In the genomic region with DNA sequence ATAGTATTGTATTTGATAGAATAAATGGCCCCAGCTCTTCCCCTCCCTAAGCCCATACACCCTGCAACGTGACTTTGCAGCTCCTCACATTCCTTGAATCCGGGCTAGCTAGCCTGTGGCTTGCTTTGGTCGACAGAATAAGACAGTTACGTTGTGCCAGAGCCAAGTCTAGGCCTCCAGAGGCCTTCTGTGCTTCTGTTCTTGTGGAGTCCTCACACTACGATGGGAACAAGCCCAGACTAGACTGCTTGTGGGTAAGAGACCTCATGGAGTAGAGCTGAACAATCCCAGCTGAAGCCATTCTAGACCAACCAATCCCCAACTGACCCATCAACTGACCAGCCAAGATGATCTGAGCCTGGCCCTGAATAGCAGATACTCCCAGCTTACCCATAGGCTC, we compare ENCODE assay signal across 18 cellular contexts. TPM values are rescaled to one million over a fixed set of nuclear protein-coding genes. Genes with fewer than 3 reads are reported as not detected.
DNase-seq lines count a peak whose midpoint lies in the region; ATAC-seq, FAIRE-seq and TF ChIP-seq lines count a peak whose summit lies in the region.
"Had no signal": no experiment of that assay in that cellular context is flagged by ENCODE, and none has a peak within 500 bp of the region (broad histone marks: within the 10 kb centered on the region; RNA-seq: fewer than 3 reads in every experiment).

No MANE protein-coding gene starts in this region.

- no peaks in the 10 kb centered on the region for H3K36me3 ChIP-seq in mammary epithelial cell (ENCODE audit: insufficient read depth, low read length)

- no peak overlapping the region for H3K27ac ChIP-seq in mammary epithelial cell (ENCODE audit: insufficient read depth, low read depth, low read length)
- H3K27ac ChIP-seq in foreskin keratinocyte = peak overlapping the region; percentile 23

- no TSS peak for BruUV-seq in mammary epithelial cell (replicated peaks; lab: Mats Ljungman, UMichigan)

- H3K4me2 ChIP-seq in mammary epithelial cell (ENCODE audit: insufficient read depth, low read depth, low read length) = no peak overlapping the region

- H2AFZ ChIP-seq in mammary epithelial cell (ENCODE audit: low read depth, low read length) = peak overlapping the region; percentile 79

- intact Hi-C loops in mammary epithelial cell (cut with micrococcal nuclease) = loop anchor here (5.0 kb wide), 2 partner anchors 68 to 158 kb away; no protein-coding TSS in a partner anchor

- H3K4me3 ChIP-seq in mammary epithelial cell (replicated peaks in 1 of 3; ENCODE audit: insufficient read depth in 1 of 3, low read depth in 2 of 3, low read length in 3 of 3) = no peak overlapping the region

- no peaks in the 10 kb centered on the region for H4K20me1 ChIP-seq in mammary epithelial cell (ENCODE audit: insufficient read depth, low read length)

- no peak overlapping the region for H3K27ac Mint-ChIP-seq in natural killer cell treated with Interleukin-12 subunit alpha and Interleukin-12 subunit beta and Interleukin-15 and Interleukin-18, amount 100 ng/mL, for 72 hours

- no peak overlapping the region for H3K4me3 Mint-ChIP-seq in natural killer cell treated with Interleukin-12 subunit alpha and Interleukin-12 subunit beta and Interleukin-15 and Interleukin-18, amount 100 ng/mL, for 72 hours

- no peaks in the 10 kb centered on the region for H3K27me3 ChIP-seq in mammary epithelial cell (ENCODE audit: insufficient read depth, low read length)
- H3K27me3 ChIP-seq in foreskin keratinocyte = no peaks in the 10 kb centered on the region

- TF ChIP-seq CTCF in mammary epithelial cell (conservative IDR thresholded peaks at IDR 0.05 in 1 of 2, IDR thresholded peaks at IDR 0.05 in 1 of 2; ENCODE audit: extremely low read depth in 1 of 2, insufficient read depth in 1 of 2, low read depth in 1 of 2, low read length in 2 of 2) (no peak), foreskin keratinocyte (conservative IDR thresholded peaks at IDR 0.05) (no peak)

- dilution Hi-C loops in mammary epithelial cell (cut with HindIII; ENCODE audit: low sequenced_read_pairs) = no loop called here

- ATAC-seq in foreskin keratinocyte (peak; percentile 67), HG03342 (IDR thresholded peaks at IDR 0.05; ENCODE audit: unreplicated experiment) (no peak)
- no peak for ATAC-seq in natural killer cell treated with Interleukin-12 subunit alpha and Interleukin-12 subunit beta and Interleukin-15 and Interleukin-18, amount 100 ng/mL, for 72 hours

- H3K79me2 ChIP-seq in mammary epithelial cell (ENCODE audit: insufficient read depth, low read length) = no peaks in the 10 kb centered on the region

- no peak for FAIRE-seq in urothelium cell line (lab: Jason Lieb, UNC)

- CTCF ChIA-PET in mammary epithelial cell (lab: Charles Lee; ENCODE audit: low non-redundant PET) = no interaction called here

- H3K4me1 Mint-ChIP-seq in natural killer cell treated with Interleukin-12 subunit alpha and Interleukin-12 subunit beta and Interleukin-15 and Interleukin-18, amount 100 ng/mL, for 72 hours (ENCODE audit: low read depth in 2 of 2) = peaks cover 0 to 4% of the 10 kb centered on the region in 2 donors

- DNase-seq in DMS 273 (lab: John Stamatoyannopoulos, UW; ENCODE audit: unreplicated experiment) (peak; percentile 81), NCI-H2171 treated with DMSO at 0.1 percent for 48 hours (lab: John Stamatoyannopoulos, UW) (peak; percentile 72), mammary epithelial cell (peak; percentile 77), foreskin keratinocyte (peak; percentile 66 to 80), urothelium cell line (ENCODE audit: low spot score) (no peak)
- no peak for DNase-seq in stimulated activated CD4-positive, alpha-beta T cell treated with anti-CD3 and anti-CD28 coated beads, Interleukin-1b, Interleukin-23, amount 100 ng/mL, for 48 hours
- no peak for DNase-seq in natural killer cell treated with Interleukin-12 subunit alpha and Interleukin-12 subunit beta and Interleukin-15 and Interleukin-18, amount 100 ng/mL, for 72 hours (ENCODE audit: low spot score)
- DNase-seq: AML-193; DMS79; GDM1; GOT3; MM.1S; NCI-H1105; NCI-H187 treated with DMSO at 0.1 percent for 48 hours; NCI-H524; NK-92 treated with Interleukin-12 subunit alpha and Interleukin-12 subunit beta, amount 100 ng/mL, for 24 hours; OCI-M1 had no signal

- no peak overlapping the region for H3K9ac ChIP-seq in mammary epithelial cell (ENCODE audit: insufficient read depth, low read length)

- H3K36me3 Mint-ChIP-seq in natural killer cell treated with Interleukin-12 subunit alpha and Interleukin-12 subunit beta and Interleukin-15 and Interleukin-18, amount 100 ng/mL, for 72 hours = no peaks in the 10 kb centered on the region

- H3K9me3 ChIP-seq in mammary epithelial cell (replicated peaks; ENCODE audit: insufficient read depth, low read length) = no peaks in the 10 kb centered on the region

- 11% methylated on average over 5 of the region's 5 CpGs for WGBS in mammary epithelial cell (ENCODE audit: low coverage, missing lambda C conversion rate)

- H3K27me3 Mint-ChIP-seq in natural killer cell treated with Interleukin-12 subunit alpha and Interleukin-12 subunit beta and Interleukin-15 and Interleukin-18, amount 100 ng/mL, for 72 hours = peaks cover 0 to 15% of the 10 kb centered on the region in 2 donors

- in situ Hi-C loops in mammary epithelial cell (cut with MboI; ENCODE audit: low sequenced_read_pairs in 2 of 2) = no loop called here

- H3K4me1 ChIP-seq in mammary epithelial cell (ENCODE audit: insufficient read depth, low read length) = peaks cover 6% of the 10 kb centered on the region
- H3K4me1 ChIP-seq in foreskin keratinocyte = peaks cover 16% of the 10 kb centered on the region

- H3K9me3 Mint-ChIP-seq in natural killer cell treated with Interleukin-12 subunit alpha and Interleukin-12 subunit beta and Interleukin-15 and Interleukin-18, amount 100 ng/mL, for 72 hours = no peaks in the 10 kb centered on the region

RNA-seq across cellular contexts. Expression of gene PABIR2, which starts 36.3 kb away (rescaled TPM):
- total RNA-seq in mammary epithelial cell = 10 to 100 TPM in 1 of 2 donors, 1 to 10 TPM in 1; 6.8 to 23.9 TPM
- polyA plus RNA-seq in mammary epithelial cell = 14.0 TPM
- polyA minus RNA-seq in mammary epithelial cell = 26.0 TPM
- 18.7 and 20.6 TPM in 2 replicates for total RNA-seq in foreskin keratinocyte
- polyA plus RNA-seq in foreskin keratinocyte = 10.0 and 13.0 TPM in 2 replicates
- 10 to 100 TPM; 38.2 to 51.5 TPM for total RNA-seq in natural killer cell treated with Interleukin-12 subunit alpha and Interleukin-12 subunit beta and Interleukin-15 and Interleukin-18, amount 100 ng/mL, for 72 hours

Comparison
In these comparisons a context has a peak if more than half of its experiments do, and no peak if none do; other contexts are left out.
1. DNase-seq: peak in DMS 273 (single experiment), NCI-H2171 treated with DMSO at 0.1 percent for 48 hours (single experiment), mammary epithelial cell (single experiment) and foreskin keratinocyte (2 of 2); none in urothelium cell line (single experiment), stimulated activated CD4-positive, alpha-beta T cell treated with anti-CD3 and anti-CD28 coated beads, Interleukin-1b, Interleukin-23, amount 100 ng/mL, for 48 hours (single experiment) and natural killer cell treated with Interleukin-12 subunit alpha and Interleukin-12 subunit beta and Interleukin-15 and Interleukin-18, amount 100 ng/mL, for 72 hours (single experiment).